ENCODE assay signal across 29 cellular contexts in the genomic region with DNA sequence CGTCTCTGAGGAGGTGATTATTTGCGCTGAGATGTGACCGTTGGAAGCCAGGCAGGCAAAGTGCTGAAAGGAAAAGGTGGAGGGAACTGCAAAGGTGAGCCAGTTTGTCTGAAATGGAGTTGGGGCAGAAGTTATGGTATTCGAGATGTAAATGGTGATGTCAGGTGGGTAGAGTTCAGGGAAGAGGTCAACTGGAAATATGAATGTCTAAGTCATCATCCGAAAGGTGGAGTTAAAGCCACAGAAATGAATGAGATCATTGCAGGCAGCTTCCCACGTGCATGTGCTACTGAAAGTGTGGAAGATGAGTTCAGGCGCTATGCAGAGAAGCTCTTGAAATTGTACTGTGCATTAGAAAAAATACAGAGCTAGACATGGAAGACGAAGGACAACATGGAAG. TPM values are rescaled to one million over a fixed set of nuclear protein-coding genes. Genes with fewer than 3 reads are reported as not detected.
"Had no signal": no experiment of that assay in that cellular context is flagged by ENCODE, and none has a peak within 500 bp of the region (broad histone marks: within the 10 kb centered on the region; RNA-seq: fewer than 3 reads in every experiment).

No MANE protein-coding gene starts in this region.

- H3K4me1 Mint-ChIP-seq: activated B cell treated with CpG ODN at 0.5 μM for 24 hours; activated CD4-positive, alpha-beta T cell treated with anti-CD3 and anti-CD28 coated beads for 36 hours; activated naive CD8-positive, alpha-beta T cell treated with anti-CD3 and anti-CD28 coated beads for 36 hours; immature natural killer cell; mesothelial cell of epicardium; naive thymus-derived CD8-positive, alpha-beta T cell had no signal

- H3K36me3 Mint-ChIP-seq: activated naive CD8-positive, alpha-beta T cell treated with anti-CD3 and anti-CD28 coated beads for 36 hours; immature natural killer cell; mesothelial cell of epicardium; naive thymus-derived CD8-positive, alpha-beta T cell; neural progenitor cell had no signal

- H3K9me3 Mint-ChIP-seq: activated B cell treated with CpG ODN at 0.5 μM for 24 hours; activated naive CD8-positive, alpha-beta T cell treated with anti-CD3 and anti-CD28 coated beads for 36 hours; activated T-cell treated with anti-CD3 and anti-CD28 coated beads, Interleukin-2, amount 50 U/mL, for 4 hours; activated T-helper 2 cell treated with anti-CD3 and anti-CD28 coated beads, Interferon-gamma antibody, Interleukin-2, Interleukin-4, amounts not matched to agents 10 μg/mL and 5 μg/mL and 100 μg/mL, durations not matched to agents 14 hours and 24 hours and 36 hours; immature natural killer cell; mesothelial cell of epicardium; naive thymus-derived CD8-positive, alpha-beta T cell; neural progenitor cell had no signal

- DNase-seq: activated B cell treated with CpG ODN at 0.5 μM for 24 hours; activated CD4-positive, alpha-beta T cell treated with anti-CD3 and anti-CD28 coated beads for 36 hours; activated CD4-positive, alpha-beta T cell treated with anti-CD3 and anti-CD28 coated beads, Interleukin-2, amount 50 U/mL, for 4 hours; activated CD8-positive, alpha-beta memory T cell treated with anti-CD3 and anti-CD28 coated beads for 24 hours; activated CD8-positive, alpha-beta memory T cell treated with anti-CD3 and anti-CD28 coated beads, Interleukin-2, amount 50 U/mL, for 4 hours; activated naive CD4-positive, alpha-beta T cell treated with Interleukin-2 at 50 U/mL for 16 hours; activated naive CD8-positive, alpha-beta T cell treated with anti-CD3 and anti-CD28 coated beads for 36 hours; activated T-cell treated with anti-CD3 and anti-CD28 coated beads, Interleukin-2, amount 50 U/mL, for 4 hours; amniotic stem cell; foreskin keratinocyte; glutamatergic neuron; immature natural killer cell; left ventricle myocardium superior; mammary epithelial cell; naive thymus-derived CD8-positive, alpha-beta T cell; stimulated activated CD4-positive, alpha-beta T cell treated with anti-CD3 and anti-CD28 coated beads, Interleukin-4, amount 100 ng/mL, for 1 hour; stimulated activated naive CD4-positive, alpha-beta T cell treated with Interleukin-2 at 50 U/mL for 16 hours; T-helper 17 cell had no signal

- H3K4me3 Mint-ChIP-seq: activated B cell treated with CpG ODN at 0.5 μM for 24 hours; activated CD4-positive, alpha-beta T cell treated with anti-CD3 and anti-CD28 coated beads for 36 hours; activated naive CD8-positive, alpha-beta T cell treated with anti-CD3 and anti-CD28 coated beads for 36 hours; activated T-cell treated with anti-CD3 and anti-CD28 coated beads, Interleukin-2, amount 50 U/mL, for 4 hours; immature natural killer cell; mesothelial cell of epicardium; naive thymus-derived CD8-positive, alpha-beta T cell; neural progenitor cell; T-helper 17 cell had no signal

- ATAC-seq: activated CD4-positive, alpha-beta T cell treated with anti-CD3 and anti-CD28 coated beads for 36 hours; activated T-cell treated with anti-CD3 and anti-CD28 coated beads, Interleukin-2, amount 50 U/mL, for 4 hours; foreskin keratinocyte; left ventricle myocardium superior; naive thymus-derived CD8-positive, alpha-beta T cell; T-helper 17 cell had no signal

- H3K27ac Mint-ChIP-seq: activated B cell treated with CpG ODN at 0.5 μM for 24 hours; activated CD4-positive, alpha-beta T cell treated with anti-CD3 and anti-CD28 coated beads for 36 hours; activated naive CD8-positive, alpha-beta T cell treated with anti-CD3 and anti-CD28 coated beads for 36 hours; activated T-helper 2 cell treated with anti-CD3 and anti-CD28 coated beads, Interferon-gamma antibody, Interleukin-2, Interleukin-4, amounts not matched to agents 10 μg/mL and 5 μg/mL and 100 μg/mL, durations not matched to agents 14 hours and 24 hours and 36 hours; immature natural killer cell; mesothelial cell of epicardium; naive thymus-derived CD8-positive, alpha-beta T cell; neural progenitor cell; T-helper 17 cell had no signal

RNA-seq across cellular contexts. Expression of a gene that starts 2.2 kb away (rescaled TPM):
- total RNA-seq: activated B cell treated with CpG ODN at 0.5 μM for 24 hours; activated CD4-positive, alpha-beta T cell treated with anti-CD3 and anti-CD28 coated beads for 36 hours; activated naive CD8-positive, alpha-beta T cell treated with anti-CD3 and anti-CD28 coated beads for 36 hours; activated T-cell treated with anti-CD3 and anti-CD28 coated beads, Interleukin-2, amount 50 U/mL, for 4 hours; activated T-helper 2 cell treated with anti-CD3 and anti-CD28 coated beads, Interferon-gamma antibody, Interleukin-2, Interleukin-4, amounts not matched to agents 10 μg/mL and 5 μg/mL and 100 μg/mL, durations not matched to agents 14 hours and 24 hours and 36 hours; cerebellum; epithelial cell of proximal tubule; fibroblast of lung; hepatocyte; left ventricle myocardium superior; mammary epithelial cell; mesothelial cell of epicardium; naive thymus-derived CD8-positive, alpha-beta T cell; omental fat pad; prostate gland; T-helper 17 cell; thoracic aorta; ureter had no signal
